Comparison of ENCODE assay signal across 12 cellular contexts in the genomic region with DNA sequence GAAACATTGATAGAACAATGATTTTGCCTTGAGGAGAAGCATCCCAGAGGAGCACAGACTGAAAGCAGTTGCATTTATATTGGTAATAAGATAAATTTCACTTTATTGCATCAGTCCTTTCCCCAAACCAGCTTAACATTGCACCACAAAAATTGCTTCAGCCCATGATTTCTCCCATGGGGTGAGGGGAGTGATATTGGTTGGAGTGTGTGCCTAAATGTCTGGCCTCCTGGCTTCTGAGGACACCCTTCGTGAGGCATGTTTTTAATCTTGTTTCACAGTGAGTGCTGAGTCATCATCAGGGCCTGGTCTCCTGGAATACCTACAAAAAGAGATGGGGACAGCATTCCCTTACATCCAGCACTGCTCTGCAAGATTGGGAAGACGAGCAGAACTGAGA.
DNase-seq lines count a peak whose midpoint lies in the region; ATAC-seq and TF ChIP-seq lines count a peak whose summit lies in the region.
"Had no signal": no experiment of that assay in that cellular context is flagged by ENCODE, and none has a peak within 500 bp of the region (broad histone marks: within the 10 kb centered on the region; RNA-seq: fewer than 3 reads in every experiment).

No MANE protein-coding gene starts in this region.

- TF ChIP-seq CTCF in smooth muscle cell (IDR thresholded peaks at IDR 0.05; ENCODE audit: borderline replicate concordance, insufficient read depth, poor library complexity, severe bottlenecking), result no peak

- DNase-seq in H4 (ENCODE audit: low spot score) (peak; percentile 56), SIG-M5 (lab: John Stamatoyannopoulos, UW) (peak; percentile 0), fibroblast of the conjunctiva (ENCODE audit: low read depth) (peak; percentile 52), smooth muscle cell (lab: John Stamatoyannopoulos, UW; ENCODE audit: unreplicated experiment) (no peak)
- no peak for DNase-seq in activated naive CD4-positive, alpha-beta T cell (lab: John Stamatoyannopoulos, UW)
- DNase-seq: CD8-positive, alpha-beta T cell; NCI-H1092 treated with DMSO at 0.1 percent for 48 hours; NCI-H2227 treated with DMSO at 0.1 percent for 48 hours had no signal

- H3F3A ChIP-seq in smooth muscle cell (ENCODE audit: low read depth), result no peaks in the 10 kb centered on the region

- H2AFZ ChIP-seq in smooth muscle cell (ENCODE audit: low read depth), result peak overlapping the region; percentile 79

- H3K4me2 ChIP-seq in smooth muscle cell, result no peak overlapping the region

- no peak overlapping the region for H3K9ac ChIP-seq in smooth muscle cell (ENCODE audit: low read depth)

- no peaks in the 10 kb centered on the region for H3K27me3 ChIP-seq in smooth muscle cell (ENCODE audit: low read depth)
- H3K27me3 ChIP-seq: heart left ventricle had no signal

- ATAC-seq in HG02840 (IDR thresholded peaks at IDR 0.05; ENCODE audit: low FRiP score, unreplicated experiment) (no peak), HG03139 (IDR thresholded peaks at IDR 0.05; ENCODE audit: unreplicated experiment) (no peak)
- ATAC-seq: CD8-positive, alpha-beta T cell; natural killer cell treated with Interleukin-12 subunit alpha and Interleukin-12 subunit beta and Interleukin-15 and Interleukin-18, amount 100 ng/mL, for 72 hours had no signal

- H3K27ac ChIP-seq in smooth muscle cell (ENCODE audit: low read depth), result no peak overlapping the region
- H3K27ac ChIP-seq: heart left ventricle had no signal

- H3K4me1 ChIP-seq in smooth muscle cell (ENCODE audit: low read depth), result no peaks in the 10 kb centered on the region
- H3K4me1 ChIP-seq: heart left ventricle had no signal

- no peaks in the 10 kb centered on the region for H3K79me2 ChIP-seq in smooth muscle cell (ENCODE audit: low read depth)

- H3K4me3 ChIP-seq in smooth muscle cell, result no peak overlapping the region
- H3K4me3 ChIP-seq: heart left ventricle had no signal

- no peaks in the 10 kb centered on the region for H3K9me3 ChIP-seq in smooth muscle cell (replicated peaks; ENCODE audit: low read depth)

- WGBS in smooth muscle cell (ENCODE audit: low lambda C conversion rate), result 25% methylated on average over 2 of the region's 2 CpGs

- no peaks in the 10 kb centered on the region for H4K20me1 ChIP-seq in smooth muscle cell (ENCODE audit: low read depth)

- no peaks in the 10 kb centered on the region for H3K36me3 ChIP-seq in smooth muscle cell (ENCODE audit: low read depth)
- H3K36me3 ChIP-seq: heart left ventricle had no signal

Comparison
In these comparisons a context has a peak if more than half of its experiments do, and no peak if none do; other contexts are left out.
1. DNase-seq: peak in H4 (single experiment), SIG-M5 (single experiment) and fibroblast of the conjunctiva (single experiment); none in smooth muscle cell (single experiment) and activated naive CD4-positive, alpha-beta T cell (0 of 4).